Comparison of ENCODE assay signal across 8 cellular contexts in the genomic region with DNA sequence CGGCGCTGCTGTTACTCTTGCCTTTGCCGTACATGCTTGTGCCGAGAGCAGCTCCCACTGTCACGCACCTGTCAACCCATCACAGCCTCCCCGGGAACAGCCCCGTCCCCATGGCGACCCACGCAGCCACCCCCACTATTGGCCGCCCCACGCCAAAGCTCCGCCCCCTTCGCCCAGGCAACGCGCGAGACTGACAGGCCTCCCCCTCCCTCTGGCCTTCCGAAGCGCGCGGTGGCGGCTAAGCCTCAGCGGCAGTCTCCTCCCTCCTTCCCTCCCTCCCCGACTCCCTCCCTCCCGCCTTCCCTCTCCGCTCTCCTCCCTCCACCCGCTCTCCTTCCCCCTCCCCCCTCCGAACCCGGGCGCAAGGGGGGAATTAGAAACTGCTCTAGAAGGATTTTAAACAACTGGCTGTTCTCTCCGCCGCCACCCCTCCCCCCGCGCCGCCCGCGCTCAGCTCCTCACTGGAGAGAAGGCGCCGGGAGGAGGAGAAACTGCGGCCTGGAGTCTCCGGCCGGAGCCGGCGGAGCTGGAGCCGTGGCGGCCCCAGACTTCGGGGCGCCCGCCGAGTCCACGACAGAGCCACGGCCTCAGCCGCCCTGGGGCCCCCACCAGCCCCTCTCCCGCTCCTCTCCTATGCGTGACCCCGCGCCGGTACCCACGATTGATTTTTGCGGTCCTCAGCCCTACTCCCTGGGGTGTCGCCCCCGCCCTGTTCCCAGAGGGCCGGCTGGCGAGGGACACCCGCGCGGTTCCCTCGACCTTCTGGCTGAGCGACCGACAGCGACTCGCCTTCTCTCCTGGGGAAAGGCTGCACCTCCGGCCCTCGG. TPM values are rescaled to one million over a fixed set of nuclear protein-coding genes. Genes with fewer than 3 reads are reported as not detected.
A peak's percentile ranks its signal among the peaks of the same experiment; 100 is the strongest.
DNase-seq lines count a peak whose midpoint lies in the region; ATAC-seq, FAIRE-seq and TF ChIP-seq lines count a peak whose summit lies in the region.

A gene (minus strand): TSS at position 89 of the 827 bp plus-strand sequence. CDS start 55 bp downstream, at position 34.

- H3K27ac ChIP-seq in A549, result peak within 1 kb of the TSS; percentile 95 to 98
- H3K27ac ChIP-seq in brain microvascular endothelial cell, result peak within 1 kb of the TSS; percentile 91

- peaks cover 27% of the 10 kb centered on the region for H3K4me1 ChIP-seq in A549

- in situ Hi-C loops in brain microvascular endothelial cell (cut with HindIII; ENCODE audit: low pct_ligation_motif_present, low sequenced_read_pairs), result no loop called here

- DNase-seq in A549 (ENCODE audit: low read depth in 1 of 2, low spot score in 1 of 2) (peak; percentile 73 to 98), NCI-H2107 treated with DMSO at 0.1 percent for 48 hours (lab: John Stamatoyannopoulos, UW; ENCODE audit: unreplicated experiment) (peak; percentile 85), UCSD-AML1 (lab: John Stamatoyannopoulos, UW; ENCODE audit: unreplicated experiment) (peak; percentile 100), brain microvascular endothelial cell (peak; percentile 98), skeletal muscle cell (ENCODE audit: low read depth) (peak; percentile 98)

- peak; percentile 49 to 71; a peak in 2 of 5 replicates for TF ChIP-seq EP300 in A549 (IDR thresholded peaks at IDR 0.05)

- CTCF ChIA-PET in A549 (lab: Yijun Ruan, JAX), result interaction anchor here (0.7 to 3.1 kb wide), 14 partner anchors 9 to 475 kb away, joined by 3 to 20 read pairs (median 3); no protein-coding TSS in a partner anchor

- WGBS in A549 (ENCODE audit: missing lambda C conversion rate), result 0% methylated on average over 20 of the region's 73 CpGs

- H3K9me3 ChIP-seq in A549, result no peaks in the 10 kb centered on the region

- peak within 1 kb of the TSS; percentile 76 for H3K4me2 ChIP-seq in A549

- POLR2A ChIA-PET in A549 (lab: Yijun Ruan, JAX), result interaction anchor here (0.6 to 3.8 kb wide), 17 partner anchors 11 to 414 kb away, joined by 3 to 197 read pairs (median 5); a partner anchor contains a TSS

- no peaks in the 10 kb centered on the region for H3K27me3 ChIP-seq in brain microvascular endothelial cell (replicated peaks)

- peak within 1 kb of the TSS; percentile 92 for H3K4me3 ChIP-seq in A549
- H3K4me3 ChIP-seq in brain microvascular endothelial cell (ENCODE audit: low read depth, low read length), result peak within 1 kb of the TSS; percentile 89
- peak within 1 kb of the TSS; percentile 88 for H3K4me3 ChIP-seq in iPS-11a (ENCODE audit: low read depth, low read length)
- H3K4me3 ChIP-seq in skeletal muscle cell (ENCODE audit: low read depth, low read length), result peak within 1 kb of the TSS; percentile 73

- peak; percentile 51 for TF ChIP-seq POLR2A in A549 (IDR thresholded peaks at IDR 0.05; ENCODE audit: low read length)

- peak; percentile 81 to 90 for ATAC-seq in A549
- peak; percentile 51 for ATAC-seq in GM18858 (IDR thresholded peaks at IDR 0.05; ENCODE audit: unreplicated experiment)
- peak; percentile 72 for ATAC-seq in HG03066 (IDR thresholded peaks at IDR 0.05; ENCODE audit: low read depth, unreplicated experiment)

- FAIRE-seq in A549 (lab: Jason Lieb, UNC), result no peak

- TF ChIP-seq RAD21 in A549 (conservative IDR thresholded peaks at IDR 0.05 in 1 of 2, IDR thresholded peaks at IDR 0.05 in 1 of 2), result peak; percentile 60 to 92

- no peaks in the 10 kb centered on the region for H3K36me3 ChIP-seq in brain microvascular endothelial cell (replicated peaks)

- TF ChIP-seq CTCF in A549 (IDR thresholded peaks at IDR 0.05) (no peak), brain microvascular endothelial cell (IDR thresholded peaks at IDR 0.05; ENCODE audit: low read depth, low read length, missing control alignments) (no peak)

TF ChIP-seq in A549, 52 proteins besides CTCF, POLR2A, EP300 and RAD21 (continues in another document):
- peak; percentile 93 for TF ChIP-seq SMC3 (IDR thresholded peaks at IDR 0.05)
- TF ChIP-seq PHF8 (IDR thresholded peaks at IDR 0.05; ENCODE audit: borderline replicate concordance, low read depth), result peak; percentile 78
- no peak for TF ChIP-seq BHLHE40 (IDR thresholded peaks at IDR 0.05; ENCODE audit: low read depth, low read length)
- TF ChIP-seq HEYL (CRISPR knock-in tag; IDR thresholded peaks at IDR 0.05), result no peak
- TF ChIP-seq KDM5A (IDR thresholded peaks at IDR 0.05), result peak; percentile 50; the same call in 1 of the 2 replicates
- TF ChIP-seq, protein P1, sequence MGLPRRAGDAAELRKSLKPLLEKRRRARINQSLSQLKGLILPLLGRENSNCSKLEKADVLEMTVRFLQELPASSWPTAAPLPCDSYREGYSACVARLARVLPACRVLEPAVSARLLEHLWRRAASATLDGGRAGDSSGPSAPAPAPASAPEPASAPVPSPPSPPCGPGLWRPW (IDR thresholded peaks at IDR 0.05), result no peak
- TF ChIP-seq RCOR1 (IDR thresholded peaks at IDR 0.05; ENCODE audit: low read depth, low read length), result no peak
- TF ChIP-seq GATA3 (IDR thresholded peaks at IDR 0.05; ENCODE audit: borderline replicate concordance), result peak; percentile 81
- TF ChIP-seq FOXS1 (CRISPR knock-in tag; IDR thresholded peaks at IDR 0.05), result no peak
- no peak for TF ChIP-seq TP53 (CRISPR knock-in tag; IDR thresholded peaks at IDR 0.05)
- TF ChIP-seq, protein P2, sequence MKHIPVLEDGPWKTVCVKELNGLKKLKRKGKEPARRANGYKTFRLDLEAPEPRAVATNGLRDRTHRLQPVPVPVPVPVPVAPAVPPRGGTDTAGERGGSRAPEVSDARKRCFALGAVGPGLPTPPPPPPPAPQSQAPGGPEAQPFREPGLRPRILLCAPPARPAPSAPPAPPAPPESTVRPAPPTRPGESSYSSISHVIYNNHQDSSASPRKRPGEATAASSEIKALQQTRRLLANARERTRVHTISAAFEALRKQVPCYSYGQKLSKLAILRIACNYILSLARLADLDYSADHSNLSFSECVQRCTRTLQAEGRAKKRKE (CRISPR knock-in tag; IDR thresholded peaks at IDR 0.05; ENCODE audit: low read depth), result no peak
- TF ChIP-seq ZNF302 (CRISPR knock-in tag; IDR thresholded peaks at IDR 0.05), result no peak
- no peak for TF ChIP-seq POLR2AphosphoS2 (conservative IDR thresholded peaks at IDR 0.05; ENCODE audit: low read length)
- TF ChIP-seq EHMT2 (IDR thresholded peaks at IDR 0.05; ENCODE audit: low read depth), result no peak
- no peak for TF ChIP-seq FOSL2 (IDR thresholded peaks at IDR 0.05)
- TF ChIP-seq FOSL2 (CRISPR knock-in tag; IDR thresholded peaks at IDR 0.05), result peak; percentile 59
- TF ChIP-seq, protein P3, sequence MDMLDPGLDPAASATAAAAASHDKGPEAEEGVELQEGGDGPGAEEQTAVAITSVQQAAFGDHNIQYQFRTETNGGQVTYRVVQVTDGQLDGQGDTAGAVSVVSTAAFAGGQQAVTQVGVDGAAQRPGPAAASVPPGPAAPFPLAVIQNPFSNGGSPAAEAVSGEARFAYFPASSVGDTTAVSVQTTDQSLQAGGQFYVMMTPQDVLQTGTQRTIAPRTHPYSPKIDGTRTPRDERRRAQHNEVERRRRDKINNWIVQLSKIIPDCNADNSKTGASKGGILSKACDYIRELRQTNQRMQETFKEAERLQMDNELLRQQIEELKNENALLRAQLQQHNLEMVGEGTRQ (IDR thresholded peaks at IDR 0.05), result no peak
- no peak for TF ChIP-seq HOXA7 (CRISPR knock-in tag; IDR thresholded peaks at IDR 0.05)
- TF ChIP-seq, protein P4, sequence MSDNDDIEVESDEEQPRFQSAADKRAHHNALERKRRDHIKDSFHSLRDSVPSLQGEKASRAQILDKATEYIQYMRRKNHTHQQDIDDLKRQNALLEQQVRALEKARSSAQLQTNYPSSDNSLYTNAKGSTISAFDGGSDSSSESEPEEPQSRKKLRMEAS (IDR thresholded peaks at IDR 0.05), result peak; percentile 85
- TF ChIP-seq NFE2L2 (conservative IDR thresholded peaks at IDR 0.05; ENCODE audit: low read length), result no peak
- no peak for TF ChIP-seq TFCP2L1 (CRISPR knock-in tag; IDR thresholded peaks at IDR 0.05)
- TF ChIP-seq FOSB (CRISPR knock-in tag; IDR thresholded peaks at IDR 0.05), result no peak
- peak; percentile 95 for TF ChIP-seq MAZ (IDR thresholded peaks at IDR 0.05; ENCODE audit: borderline replicate concordance, low read depth, low read length)
- peak; percentile 71; the same call in 1 of the 2 replicates for TF ChIP-seq MYC (IDR thresholded peaks at IDR 0.05; ENCODE audit: borderline replicate concordance, low read length)
- TF ChIP-seq, protein P5, sequence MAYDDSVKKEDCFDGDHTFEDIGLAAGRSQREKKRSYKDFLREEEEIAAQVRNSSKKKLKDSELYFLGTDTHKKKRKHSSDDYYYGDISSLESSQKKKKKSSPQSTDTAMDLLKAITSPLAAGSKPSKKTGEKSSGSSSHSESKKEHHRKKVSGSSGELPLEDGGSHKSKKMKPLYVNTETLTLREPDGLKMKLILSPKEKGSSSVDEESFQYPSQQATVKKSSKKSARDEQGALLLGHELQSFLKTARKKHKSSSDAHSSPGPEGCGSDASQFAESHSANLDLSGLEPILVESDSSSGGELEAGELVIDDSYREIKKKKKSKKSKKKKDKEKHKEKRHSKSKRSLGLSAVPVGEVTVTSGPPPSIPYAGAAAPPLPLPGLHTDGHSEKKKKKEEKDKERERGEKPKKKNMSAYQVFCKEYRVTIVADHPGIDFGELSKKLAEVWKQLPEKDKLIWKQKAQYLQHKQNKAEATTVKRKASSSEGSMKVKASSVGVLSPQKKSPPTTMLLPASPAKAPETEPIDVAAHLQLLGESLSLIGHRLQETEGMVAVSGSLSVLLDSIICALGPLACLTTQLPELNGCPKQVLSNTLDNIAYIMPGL (CRISPR knock-in tag; IDR thresholded peaks at IDR 0.05; ENCODE audit: borderline replicate concordance), result peak; percentile 39; the same call in 1 of the 2 replicates
- TF ChIP-seq CBX8 (IDR thresholded peaks at IDR 0.05), result no peak
- TF ChIP-seq, protein P6, sequence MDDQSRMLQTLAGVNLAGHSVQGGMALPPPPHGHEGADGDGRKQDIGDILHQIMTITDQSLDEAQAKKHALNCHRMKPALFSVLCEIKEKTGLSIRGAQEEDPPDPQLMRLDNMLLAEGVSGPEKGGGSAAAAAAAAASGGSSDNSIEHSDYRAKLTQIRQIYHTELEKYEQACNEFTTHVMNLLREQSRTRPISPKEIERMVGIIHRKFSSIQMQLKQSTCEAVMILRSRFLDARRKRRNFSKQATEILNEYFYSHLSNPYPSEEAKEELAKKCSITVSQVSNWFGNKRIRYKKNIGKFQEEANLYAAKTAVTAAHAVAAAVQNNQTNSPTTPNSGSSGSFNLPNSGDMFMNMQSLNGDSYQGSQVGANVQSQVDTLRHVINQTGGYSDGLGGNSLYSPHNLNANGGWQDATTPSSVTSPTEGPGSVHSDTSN (IDR thresholded peaks at IDR 0.05), result peak; percentile 90
- TF ChIP-seq JUN (IDR thresholded peaks at IDR 0.05), result peak; percentile 68 to 98; a peak in 4 of 5 replicates

RNA-seq across cellular contexts. Expression of the gene that starts here (rescaled TPM):
- polyA plus RNA-seq in A549 (2011; rRNA removed) (14.2 and 17.0 TPM in 2 replicates), A549 (2017; fragmentation: RNase III; extraction: RNeasy Plus Mini Kit Qiagen cat#74134 plus additional on column Dnase treatment) (4.5 to 5.5 TPM (median 4.9 TPM) in 3 replicates)
- polyA plus RNA-seq in A549 (2012; cell fraction: cytosol; rRNA removed), result 8.3 and 10.0 TPM in 2 replicates
- 3.9 and 7.2 TPM in 2 replicates for polyA plus RNA-seq in A549 (2012; cell fraction: nucleus; rRNA removed)
- polyA minus RNA-seq in A549 (2011; rRNA and poly(A)+ RNA removed), result 10.0 and 13.4 TPM in 2 replicates

Comparison
In these comparisons a context has a peak if more than half of its experiments do, and no peak if none do; other contexts are left out.
1. Peak in every context shown above with its lines: DNase-seq, ATAC-seq, H3K4me3 ChIP-seq and H3K27ac ChIP-seq.